ENCODE assay signal across 8 cellular contexts in genomic region chr11:6480299-6480914, GRCh38. TPM values are rescaled to one million over a fixed set of nuclear protein-coding genes. Genes with fewer than 3 reads are reported as not detected.
DNase-seq lines count a peak whose midpoint lies in the region; ATAC-seq and TF ChIP-seq lines count a peak whose summit lies in the region.

No MANE protein-coding gene starts in this region.

- H3K9me3 ChIP-seq in SJSA1 (replicated peaks) (no peaks in the 10 kb centered on the region), prostate gland (no peaks in the 10 kb centered on the region)

- intact Hi-C loops in prostate gland (cut with DNase I) = loop anchor here (5.0 kb wide), 2 partner anchors 122 to 202 kb away; partner anchors contain the start of genes ILK, MRPL17 and RRP8

- TF ChIP-seq CTCF in fibroblast of mammary gland (conservative IDR thresholded peaks at IDR 0.05; ENCODE audit: control insufficient read depth, insufficient read depth, low read depth, low read length) = no peak
- no peak for TF ChIP-seq CTCF in prostate gland (IDR thresholded peaks at IDR 0.05)

- WGBS in prostate gland = 49% methylated on average over 9 of the region's 9 CpGs

- TF ChIP-seq POLR2A in prostate gland (IDR thresholded peaks at IDR 0.05) = no peak

- H3K4me1 ChIP-seq in SJSA1 (replicated peaks) (peaks cover 7% of the 10 kb centered on the region), prostate gland (replicated peaks) (peaks cover 16% of the 10 kb centered on the region)

- no peak for ATAC-seq in HG03460 (IDR thresholded peaks at IDR 0.05; ENCODE audit: unreplicated experiment)

- H3K27ac ChIP-seq in SJSA1 (peak overlapping the region; percentile 75), prostate gland (peak overlapping the region; percentile 94)

- H3K4me3 ChIP-seq in SJSA1 (peak overlapping the region; percentile 60), fibroblast of mammary gland (ENCODE audit: control insufficient read depth, low read depth, low read length) (peak overlapping the region; percentile 98), prostate gland (peak overlapping the region; percentile 62 to 75)

- DNase-seq in EL (peak; percentile 15), SJSA1 (ENCODE audit: low read depth in 1 of 2, low spot score in 2 of 2) (no peak), fibroblast of mammary gland (ENCODE audit: low read depth) (no peak), prostate gland (ENCODE audit: low spot score) (no peak), HK-2 (ENCODE audit: unreplicated experiment) (no peak), hypothalamus (lab: John Stamatoyannopoulos, UW) (no peak), D341Med (ENCODE audit: low spot score) (no peak)

- H3K27me3 ChIP-seq in SJSA1 (replicated peaks) (no peaks in the 10 kb centered on the region), prostate gland (replicated peaks; ENCODE audit: insufficient read depth) (no peaks in the 10 kb centered on the region)

- H3K36me3 ChIP-seq in SJSA1 (peaks cover 27% of the 10 kb centered on the region), prostate gland (peaks cover 0 to 10% of the 10 kb centered on the region in 2 donors)

RNA-seq across cellular contexts. Expression of gene ARFIP2, which starts 0.7 kb away (rescaled TPM):
- 14.0 and 22.9 TPM in 2 replicates for total RNA-seq in SJSA1 (2014; rRNA removed; shearing (Covaris generic))
- total RNA-seq in prostate gland = 100 to 1,000 TPM in 1 of 2 donors, 10 to 100 TPM in 1; 87.3 to 110 TPM

RNA-seq across cellular contexts. Expression of gene TIMM10B, which starts 0.9 kb away (rescaled TPM):
- 5.6 and 19.1 TPM in 2 replicates for total RNA-seq in SJSA1 (2014; rRNA removed; shearing (Covaris generic))
- 10 to 100 TPM; 29.4 to 35.6 TPM for total RNA-seq in prostate gland

RNA-seq across cellular contexts. Expression of gene TRIM3, which starts 6.7 kb away (rescaled TPM):
- 9.1 and 11.0 TPM in 2 replicates for total RNA-seq in SJSA1 (2014; rRNA removed; shearing (Covaris generic))
- 10 to 100 TPM; 20.3 to 23.7 TPM for total RNA-seq in prostate gland

RNA-seq across cellular contexts. Expression of gene DNHD1, which starts 16.7 kb away (rescaled TPM):
- 1.5 and 1.8 TPM in 2 replicates for total RNA-seq in SJSA1 (2014; rRNA removed; shearing (Covaris generic))
- 10 to 100 TPM; 11.5 to 31.4 TPM for total RNA-seq in prostate gland

RNA-seq across cellular contexts. Expression of gene HPX, which starts 39.6 kb away (rescaled TPM):
- total RNA-seq in SJSA1 (2014; rRNA removed; shearing (Covaris generic)) = 0.32 TPM in 1 of 2 replicates, not detected in the other
- total RNA-seq in prostate gland = 1 to 10 TPM; 1.2 to 4.7 TPM
